ENCODE assay signal across 29 cellular contexts in genomic region chr2:193778293-193778692, GRCh38.
"Had no signal": no experiment of that assay in that cellular context is flagged by ENCODE, and none has a peak within 500 bp of the region (broad histone marks: within the 10 kb centered on the region; RNA-seq: fewer than 3 reads in every experiment).

No MANE protein-coding gene starts in this region.

- FAIRE-seq: astrocyte, bronchial epithelial cell, endothelial cell of umbilical vein had no signal

- ATAC-seq: activated CD4-positive, CD25-positive, alpha-beta regulatory T cell treated with anti-CD3 and anti-CD28 coated beads, Interleukin-2, amount 50 U/mL, for 24 hours; activated CD8-positive, alpha-beta T cell treated with anti-CD3 and anti-CD28 coated beads for 36 hours; activated T-cell treated with anti-CD3 and anti-CD28 coated beads, Interleukin-2, amount 50 U/mL, for 4 hours; activated T-helper 17 cell treated with anti-CD3 and anti-CD28 coated beads, Interleukin-2, amount 50 U/mL, for 72 hours; effector memory CD8-positive, alpha-beta T cell had no signal

- H3K4me1 ChIP-seq: esophagus squamous epithelium had no signal

- H3K27ac ChIP-seq: brain microvascular endothelial cell, epithelial cell of prostate, esophagus squamous epithelium, VCaP had no signal

- DNase-seq: activated B cell treated with CpG ODN at 0.5 μM for 24 hours; activated CD4-positive, alpha-beta T cell treated with anti-CD3 and anti-CD28 coated beads for 48 hours; activated CD4-positive, alpha-beta T cell treated with anti-CD3 and anti-CD28 coated beads, Interleukin-2, amount 50 U/mL, for 1 hour; activated CD4-positive, alpha-beta T cell treated with anti-CD3 and anti-CD28 coated beads, Interleukin-2, amount 50 U/mL, for 48 hours; activated CD8-positive, alpha-beta memory T cell treated with anti-CD3 and anti-CD28 coated beads for 24 hours; activated CD8-positive, alpha-beta T cell treated with anti-CD3 and anti-CD28 coated beads for 36 hours; activated effector memory CD4-positive, alpha-beta T cell treated with Interleukin-2 at 50 U/mL for 16 hours; activated gamma-delta T cell treated with Interleukin-2 at 50 U/mL for 16 hours; activated naive CD4-positive, alpha-beta T cell treated with anti-CD3 and anti-CD28 coated beads, Interleukin-2, amount 50 U/mL, for 16 hours; activated naive CD4-positive, alpha-beta T cell treated with Interleukin-2 at 50 U/mL for 16 hours; activated T-cell treated with anti-CD3 and anti-CD28 coated beads, Interleukin-2, amount 50 U/mL, for 4 hours; amniotic stem cell; anterior cingulate cortex; brain microvascular endothelial cell; cortex of kidney; dermis blood vessel endothelial cell; effector CD4-positive, alpha-beta T cell; effector memory CD8-positive, alpha-beta T cell; esophagus squamous epithelium; foreskin melanocyte; head of caudate nucleus; T-helper 2 cell had no signal

- H3K9me3 ChIP-seq: esophagus squamous epithelium had no signal

- H3K4me3 ChIP-seq: esophagus squamous epithelium had no signal

- H3K36me3 ChIP-seq: brain microvascular endothelial cell, esophagus squamous epithelium had no signal

- H3K27me3 ChIP-seq: brain microvascular endothelial cell, esophagus squamous epithelium had no signal
